Comparison of ENCODE assay signal across 29 cellular contexts in the genomic region with DNA sequence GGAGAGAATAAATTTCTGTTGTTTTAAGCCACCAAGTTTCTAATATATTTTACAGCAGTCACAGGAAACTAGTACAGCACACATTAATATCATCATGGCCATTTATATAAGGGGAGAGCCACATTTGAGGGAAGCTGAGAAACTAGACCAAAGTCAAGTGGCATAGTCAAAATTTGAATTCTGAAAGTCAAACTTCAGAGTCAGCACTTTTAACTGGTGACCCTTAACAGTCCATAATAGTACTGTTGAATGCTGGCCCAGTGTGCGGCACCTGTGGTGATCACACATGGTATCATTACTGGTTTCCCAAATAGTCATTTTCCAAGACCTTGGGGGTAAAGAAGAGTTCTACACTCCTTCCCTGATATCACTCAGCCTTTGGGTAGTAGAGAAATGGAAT. TPM values are rescaled to one million over a fixed set of nuclear protein-coding genes. Genes with fewer than 3 reads are reported as not detected.
"Had no signal": no experiment of that assay in that cellular context is flagged by ENCODE, and none has a peak within 500 bp of the region (broad histone marks: within the 10 kb centered on the region; RNA-seq: fewer than 3 reads in every experiment).

No MANE protein-coding gene starts in this region.

- FAIRE-seq: urothelium cell line had no signal

- H3K4me1 ChIP-seq: stomach, suprapubic skin, testis, thyroid gland, tibial artery, tibial nerve, transverse colon, upper lobe of left lung, upper lobe of right lung, uterus, vagina had no signal

- DNase-seq: stimulated activated CD4-positive, alpha-beta T cell treated with anti-CD3 and anti-CD28 coated beads, Interleukin-2, amount 100 ng/mL, for 48 hours; stimulated activated CD4-positive, alpha-beta T cell treated with anti-CD3 and anti-CD28 coated beads, Interleukin-4, amount 100 ng/mL, for 1 hour; stimulated activated CD4-positive, alpha-beta T cell treated with anti-CD3 and anti-CD28 coated beads, Interleukin-4, amount 100 ng/mL, for 24 hours; stimulated activated CD4-positive, alpha-beta T cell treated with anti-CD3 and anti-CD28 coated beads, Interleukin-4, amount 100 ng/mL, for 4 hours; stimulated activated CD8-positive, alpha-beta memory T cell treated with anti-CD3 and anti-CD28 coated beads, Interleukin-4, amount 100 ng/mL, for 48 hours; stimulated activated naive B cell treated with anti-CD40 and anti-IgM and Interleukin-4, amounts not matched to agents 10 μg/mL and 1 μg/mL and 100 μg/mL, for 72 hours; stimulated activated naive CD4-positive, alpha-beta T cell; stimulated activated naive CD4-positive, alpha-beta T cell treated with Interleukin-2 at 50 U/mL for 16 hours; stimulated activated naive CD8-positive, alpha-beta T cell treated with anti-CD3 and anti-CD28 coated beads, Interleukin-15, amount 100 ng/mL, for 72 hours; stimulated activated naive CD8-positive, alpha-beta T cell treated with anti-CD3 and anti-CD28 coated beads, Interleukin-15, Interleukin-2, amounts not matched to agents 100 U/mL and 50 U/mL, for 24 hours; stomach; substantia nigra; testis; thyroid gland; tibial artery; transverse colon; trophoblast cell; upper lobe of left lung; upper lobe of right lung; uterus had no signal

- H3K9me3 ChIP-seq: suprapubic skin, testis, thoracic aorta, thyroid gland, tibial artery, tibial nerve, transverse colon, upper lobe of right lung, uterus, vagina had no signal

- H3K4me3 ChIP-seq: stomach, suprapubic skin, testis, thoracic aorta, thyroid gland, tibial artery, tibial nerve, transverse colon, upper lobe of left lung, upper lobe of right lung, uterus, vagina had no signal

- H3K27me3 ChIP-seq: stomach, testis, thyroid gland, tibial artery, tibial nerve, upper lobe of left lung, uterus, vagina had no signal

- ATAC-seq: stimulated activated memory B cell treated with anti-CD40 and anti-IgM and Interleukin-4, amounts not matched to agents 10 μg/mL and 1 μg/mL and 100 μg/mL, for 72 hours; stimulated activated naive B cell treated with anti-CD40 and anti-IgM and Interleukin-4, amounts not matched to agents 10 μg/mL and 1 μg/mL and 100 μg/mL, for 72 hours; stimulated activated naive CD8-positive, alpha-beta T cell treated with anti-CD3 and anti-CD28 coated beads, Interleukin-15, amount 100 ng/mL, for 72 hours; stimulated activated naive CD8-positive, alpha-beta T cell treated with anti-CD3 and anti-CD28 coated beads, Interleukin-15, Interleukin-2, amounts not matched to agents 100 U/mL and 50 U/mL, for 24 hours; upper lobe of right lung had no signal

- H3K27ac ChIP-seq: stomach, suprapubic skin, testis, thoracic aorta, thyroid gland, tibial artery, tibial nerve, transverse colon, upper lobe of left lung, upper lobe of right lung, uterus, vagina had no signal

- H3K36me3 ChIP-seq: stomach, suprapubic skin, thoracic aorta, thyroid gland, tibial artery, tibial nerve, transverse colon, upper lobe of left lung, upper lobe of right lung, uterus, vagina had no signal

RNA-seq across cellular contexts. Expression of gene PAX6, which starts 44.3 kb away (rescaled TPM):
- total RNA-seq: subcutaneous adipose tissue, thyroid gland, tibial nerve, upper lobe of left lung, upper lobe of right lung, ureter, urinary bladder, vagina had no signal
- polyA plus RNA-seq: urinary bladder had no signal
